8 cellular contexts compared by ENCODE assay signal in genomic region chr22:28917747-28918543, GRCh38. TPM values are rescaled to one million over a fixed set of nuclear protein-coding genes. Genes with fewer than 3 reads are reported as not detected.
DNase-seq lines count a peak whose midpoint lies in the region; ATAC-seq, FAIRE-seq and TF ChIP-seq lines count a peak whose summit lies in the region.
"Had no signal": no experiment of that assay in that cellular context is flagged by ENCODE, and none has a peak within 500 bp of the region (broad histone marks: within the 10 kb centered on the region; RNA-seq: fewer than 3 reads in every experiment).

No MANE protein-coding gene starts in this region.

- 33% methylated on average over 12 of the region's 12 CpGs; no CpG with 5 or more reads in 1 of the 2 donors for WGBS in transverse colon (ENCODE audit: low coverage in 1 of 2), 2 donors

- ATAC-seq in GM18870 (IDR thresholded peaks at IDR 0.05; ENCODE audit: unreplicated experiment): no peak

- H3K9me3 ChIP-seq in ascending aorta (no peaks in the 10 kb centered on the region), transverse colon (no peaks in the 10 kb centered on the region)

- H3K36me3 ChIP-seq in ascending aorta (no peaks in the 10 kb centered on the region), transverse colon (no peaks in the 10 kb centered on the region)

- TF ChIP-seq CTCF in ascending aorta (IDR thresholded peaks at IDR 0.05) (no peak), transverse colon (IDR thresholded peaks at IDR 0.05) (no peak)

- H3K4me1 ChIP-seq in ascending aorta: peaks cover 10 to 60% of the 10 kb centered on the region in 2 donors
- peaks cover 20 to 51% (median 34%) of the 10 kb centered on the region in 4 donors for H3K4me1 ChIP-seq in transverse colon

- no peak for TF ChIP-seq EP300 in transverse colon (IDR thresholded peaks at IDR 0.05; ENCODE audit: low read depth)

- DNase-seq in NCI-H1092 treated with DMSO at 0.1 percent for 48 hours (lab: John Stamatoyannopoulos, UW): peak; percentile 38
- DNase-seq in ascending aorta (ENCODE audit: low spot score in 2 of 2): no peak
- DNase-seq in left kidney (ENCODE audit: low read depth, low spot score): peak; percentile 97
- peak; percentile 32 for DNase-seq in transverse colon
- no peak for DNase-seq in epidermal melanocyte (ENCODE audit: insufficient read length, low spot score)
- no peak for DNase-seq in frontal cortex (ENCODE audit: low spot score in 2 of 2)

- in situ Hi-C loops in transverse colon (cut with MboI; ENCODE audit: low pct_ligation_motif_present in 1 of 4, low pct_unique_long_range_greater_than_20kb in 1 of 4, low sequenced_read_pairs in 3 of 4): no loop called here

- H3K27me3 ChIP-seq in ascending aorta: no peaks in the 10 kb centered on the region
- no peaks in the 10 kb centered on the region for H3K27me3 ChIP-seq in transverse colon

- no peak for TF ChIP-seq POLR2A in transverse colon (IDR thresholded peaks at IDR 0.05)

- H3K27ac ChIP-seq in ascending aorta (peak overlapping the region; percentile 75 to 83), transverse colon (peak overlapping the region; percentile 65 to 80 (median 72))

- FAIRE-seq in frontal cortex (lab: Jason Lieb, UNC): no peak
- FAIRE-seq: TTC549 had no signal

- H3K4me3 ChIP-seq in ascending aorta (peak overlapping the region in 1 of 2 donors; percentile 16), transverse colon (no peak overlapping the region)

- intact Hi-C loops in ascending aorta (cut with DNase I): no loop called here
- intact Hi-C loops in transverse colon (cut with DNase I; ENCODE audit: low total_unique reads): no loop called here

RNA-seq across cellular contexts. Expression of gene ZNRF3, which starts 34.6 kb away (rescaled TPM):
- 49.1 TPM for total RNA-seq in ascending aorta
- 10 to 100 TPM in 1 of 4 donors, 1 to 10 TPM in 3; 4.5 to 10.7 (median 8.3) TPM for total RNA-seq in transverse colon
- 7.3 TPM for total RNA-seq in frontal cortex

Comparison
In these comparisons a context has a peak if more than half of its experiments do, and no peak if none do; other contexts are left out.
1. DNase-seq: peak in NCI-H1092 treated with DMSO at 0.1 percent for 48 hours (single experiment), left kidney (single experiment) and transverse colon (single experiment); none in ascending aorta (0 of 2), epidermal melanocyte (single experiment) and frontal cortex (0 of 2).